Comparison of ENCODE assay signal across 20 cellular contexts in genomic region chr7:118281196-118281595, GRCh38. TPM values are rescaled to one million over a fixed set of nuclear protein-coding genes. Genes with fewer than 3 reads are reported as not detected.
"Had no signal": no experiment of that assay in that cellular context is flagged by ENCODE, and none has a peak within 500 bp of the region (broad histone marks: within the 10 kb centered on the region; RNA-seq: fewer than 3 reads in every experiment).

No MANE protein-coding gene starts in this region.

- H3K9me3 Mint-ChIP-seq: natural killer cell, WTC11 had no signal

- H3K4me3 Mint-ChIP-seq: activated naive CD8-positive, alpha-beta T cell; natural killer cell; WTC11 had no signal

- H3K36me3 Mint-ChIP-seq: activated naive CD8-positive, alpha-beta T cell; WTC11 had no signal

- H3K4me3 ChIP-seq: adrenal gland, spleen, upper lobe of right lung had no signal

- H3K4me1 ChIP-seq: adrenal gland, spleen, upper lobe of right lung had no signal

- H3K4me1 Mint-ChIP-seq: natural killer cell, WTC11 had no signal

- H3K36me3 ChIP-seq: adrenal gland, spleen, upper lobe of right lung had no signal

- H3K9me3 ChIP-seq: adrenal gland, upper lobe of right lung had no signal

- H3K27me3 Mint-ChIP-seq: progenitor cell of endocrine pancreas had no signal

- DNase-seq: activated naive CD4-positive, alpha-beta T cell; activated T-cell treated with anti-CD3 and anti-CD28 coated beads, Interleukin-2, amount 50 U/mL, for 1 hour; adrenal gland; cerebellar nuclear complex; erythroblast; foreskin fibroblast; kidney; natural killer cell; retina; spleen; stimulated activated CD4-positive, alpha-beta T cell treated with anti-CD3 and anti-CD28 coated beads, Interleukin-4, amount 100 ng/mL, for 1 hour; stimulated activated naive CD8-positive, alpha-beta T cell treated with anti-CD3 and anti-CD28 coated beads, Interleukin-15, Interleukin-2, amounts not matched to agents 100 U/mL and 50 U/mL, for 24 hours; T-helper 9 cell; upper lobe of right lung had no signal

- H3K27me3 ChIP-seq: adrenal gland, upper lobe of right lung had no signal

- H3K27ac Mint-ChIP-seq: activated naive CD8-positive, alpha-beta T cell; natural killer cell; progenitor cell of endocrine pancreas; WTC11 had no signal

- ATAC-seq: left lobe of liver; natural killer cell; stimulated activated naive CD8-positive, alpha-beta T cell treated with anti-CD3 and anti-CD28 coated beads, Interleukin-15, Interleukin-2, amounts not matched to agents 100 U/mL and 50 U/mL, for 24 hours; upper lobe of right lung; WTC11 had no signal

- H3K27ac ChIP-seq: adrenal gland, spleen, upper lobe of right lung had no signal

RNA-seq across cellular contexts. Expression of gene ANKRD7, which starts 56.7 kb away (rescaled TPM):
- total RNA-seq: glomerular endothelial cell, left lobe of liver, natural killer cell, osteocyte, progenitor cell of endocrine pancreas, upper lobe of right lung had no signal
